7 cellular contexts compared by ENCODE assay signal in genomic region chr11:66579017-66579606, GRCh38. TPM values are rescaled to one million over a fixed set of nuclear protein-coding genes. Genes with fewer than 3 reads are reported as not detected.
DNase-seq lines count a peak whose midpoint lies in the region; ATAC-seq, FAIRE-seq and TF ChIP-seq lines count a peak whose summit lies in the region.

No MANE protein-coding gene starts in this region.

- no peaks in the 10 kb centered on the region for H3K27me3 ChIP-seq in dorsolateral prefrontal cortex

- H3K27ac Mint-ChIP-seq in activated CD8-positive, alpha-beta T cell treated with anti-CD3 and anti-CD28 coated beads for 36 hours: no peak overlapping the region

- peak overlapping the region in 20 of 59 donors; percentile 1 to 39 (median 21) for H3K4me3 ChIP-seq in dorsolateral prefrontal cortex

- no peaks in the 10 kb centered on the region for H3K36me3 Mint-ChIP-seq in activated CD8-positive, alpha-beta T cell treated with anti-CD3 and anti-CD28 coated beads for 36 hours (ENCODE audit: low read depth)

- TF ChIP-seq CTCF in activated CD8-positive, alpha-beta T cell treated with anti-CD3 and anti-CD28 coated beads for 36 hours (IDR thresholded peaks at IDR 0.05): peak; percentile 90
- peak; percentile 46 to 93 (median 84) for TF ChIP-seq CTCF in dorsolateral prefrontal cortex (IDR thresholded peaks at IDR 0.05 in 54 of 56, conservative IDR thresholded peaks at IDR 0.05 in 2 of 56; ENCODE audit: low read depth in 1 of 56, partially characterized antibody in 56 of 56)

- no peak overlapping the region for H3K4me3 Mint-ChIP-seq in activated CD8-positive, alpha-beta T cell treated with anti-CD3 and anti-CD28 coated beads for 36 hours

- CTCF ChIA-PET in activated CD8-positive, alpha-beta T cell treated with anti-CD3 and anti-CD28 coated beads for 36 hours (lab: Charles Lee): interaction anchor here (0.7 to 3.9 kb wide), 20 partner anchors 10 to 277 kb away, joined by 3 to 77 read pairs (median 4); partner anchors contain the start of genes CCDC87, CCS, CTSF and RBM4B

- H3K9me3 Mint-ChIP-seq in activated CD8-positive, alpha-beta T cell treated with anti-CD3 and anti-CD28 coated beads for 36 hours: peaks cover 2% of the 10 kb centered on the region

- no peaks in the 10 kb centered on the region for H3K27me3 Mint-ChIP-seq in activated CD8-positive, alpha-beta T cell treated with anti-CD3 and anti-CD28 coated beads for 36 hours

- POLR2A ChIA-PET in activated CD8-positive, alpha-beta T cell treated with anti-CD3 and anti-CD28 coated beads for 36 hours (lab: Charles Lee): interaction anchor here (0.7 to 1.0 kb wide), 4 partner anchors 38 to 98 kb away, joined by 3 read pairs; partner anchors contain the start of gene RBM4B

- peak; percentile 91 for ATAC-seq in activated CD8-positive, alpha-beta T cell treated with anti-CD3 and anti-CD28 coated beads for 36 hours
- ATAC-seq in HG03280 (IDR thresholded peaks at IDR 0.05; ENCODE audit: unreplicated experiment): no peak

- H3K4me1 Mint-ChIP-seq in activated CD8-positive, alpha-beta T cell treated with anti-CD3 and anti-CD28 coated beads for 36 hours (ENCODE audit: low read depth): peaks cover 16% of the 10 kb centered on the region

- peak; percentile 80 for DNase-seq in GM19239 (ENCODE audit: insufficient read length, low spot score)
- peak; percentile 36 for DNase-seq in NCI-H460 (ENCODE audit: extremely low read depth, low read depth)
- peak; percentile 90 for DNase-seq in activated CD8-positive, alpha-beta T cell treated with anti-CD3 and anti-CD28 coated beads for 36 hours
- peak; percentile 70 to 86 (median 80) for DNase-seq in dorsolateral prefrontal cortex
- peak; percentile 67 to 76 for DNase-seq in lung microvascular endothelial cell (ENCODE audit: low read depth in 2 of 2)
- peak; percentile 54 for DNase-seq in stimulated activated CD8-positive, alpha-beta memory T cell treated with anti-CD3 and anti-CD28 coated beads, Interleukin-12 subunit alpha, Interleukin-12 subunit beta, amount 100 ng/mL, for 4 hours (ENCODE audit: low read depth)

- intact Hi-C loops in activated CD8-positive, alpha-beta T cell treated with anti-CD3 and anti-CD28 coated beads for 36 hours (cut with micrococcal nuclease): loop anchor here (2.0 to 5.0 kb wide), 2 partner anchors 38 to 100 kb away; partner anchors contain the start of gene RBM14
- intact Hi-C loops in dorsolateral prefrontal cortex (cut with DNase I): loop anchor here (1.0 to 5.0 kb wide), 3 partner anchors 98 to 256 kb away; partner anchors contain the start of gene RBM4B (in 1 of the 2)

- peak overlapping the region in 8 of 59 donors; percentile 0 to 74 (median 13) for H3K27ac ChIP-seq in dorsolateral prefrontal cortex

- no peak for FAIRE-seq in GM19239 (lab: Jason Lieb, UNC)

RNA-seq across cellular contexts. Expression of gene CTSF, which starts 10.7 kb away (rescaled TPM):
- total RNA-seq in NCI-H460 (2014; rRNA removed; shearing (Covaris generic)): 9.0 and 9.5 TPM in 2 replicates
- polyA plus RNA-seq in NCI-H460 (2014; cell fraction: nucleus; rRNA removed): 22.5 and 34.1 TPM in 2 replicates
- 1 to 10 TPM in 1 of 2 experiments, under 1 TPM in 1; 0.68 to 1.3 TPM for total RNA-seq in activated CD8-positive, alpha-beta T cell treated with anti-CD3 and anti-CD28 coated beads for 36 hours
- total RNA-seq in dorsolateral prefrontal cortex (100 to 1,000 TPM; 112 to 186 (median 141) TPM), lung microvascular endothelial cell (18.5 and 49.6 TPM in 2 replicates)

RNA-seq across cellular contexts. Expression of gene CCDC87, which starts 13.8 kb away (rescaled TPM):
- 0.37 and 0.52 TPM in 2 replicates for total RNA-seq in NCI-H460 (2014; rRNA removed; shearing (Covaris generic))
- not detected in 2 replicates for polyA plus RNA-seq in NCI-H460 (2014; cell fraction: nucleus; rRNA removed)
- under 1 TPM; 0.14 to 0.27 TPM for total RNA-seq in activated CD8-positive, alpha-beta T cell treated with anti-CD3 and anti-CD28 coated beads for 36 hours
- total RNA-seq in dorsolateral prefrontal cortex: 1 to 10 TPM in 85 of 120 experiments, under 1 TPM in 35; 0.26 to 2.4 (median 1.2) TPM
- under 0.01 and 0.20 TPM in 2 replicates for total RNA-seq in lung microvascular endothelial cell

RNA-seq across cellular contexts. Expression of gene CCS, which starts 13.9 kb away (rescaled TPM):
- 13.7 and 14.7 TPM in 2 replicates for total RNA-seq in NCI-H460 (2014; rRNA removed; shearing (Covaris generic))
- 47.6 and 54.0 TPM in 2 replicates for polyA plus RNA-seq in NCI-H460 (2014; cell fraction: nucleus; rRNA removed)
- total RNA-seq in activated CD8-positive, alpha-beta T cell treated with anti-CD3 and anti-CD28 coated beads for 36 hours: 10 to 100 TPM; 22.0 to 25.6 TPM
- total RNA-seq in dorsolateral prefrontal cortex: 10 to 100 TPM; 27.0 to 66.5 (median 43.1) TPM
- total RNA-seq in lung microvascular endothelial cell: 21.2 and 25.5 TPM in 2 replicates

RNA-seq across cellular contexts. Expression of gene ACTN3, which starts 32.4 kb away (rescaled TPM):
- total RNA-seq in NCI-H460 (2014; rRNA removed; shearing (Covaris generic)): not detected in 2 replicates
- polyA plus RNA-seq in NCI-H460 (2014; cell fraction: nucleus; rRNA removed): not detected in 2 replicates
- under 1 TPM in 1 of 2 experiments, not detected in 1; 0.14 TPM for total RNA-seq in activated CD8-positive, alpha-beta T cell treated with anti-CD3 and anti-CD28 coated beads for 36 hours
- total RNA-seq in dorsolateral prefrontal cortex (1 to 10 TPM in 1 of 120 experiments, under 1 TPM in 29, not detected in 90; 0.13 to 1.1 (median 0.26) TPM), lung microvascular endothelial cell (under 0.01 TPM in 1 of 2 replicates, not detected in the other)

RNA-seq across cellular contexts. Expression of gene ZDHHC24, which starts 33.3 kb away (rescaled TPM):
- 8.0 and 13.7 TPM in 2 replicates for total RNA-seq in NCI-H460 (2014; rRNA removed; shearing (Covaris generic))
- polyA plus RNA-seq in NCI-H460 (2014; cell fraction: nucleus; rRNA removed): 14.5 and 23.2 TPM in 2 replicates
- 10 to 100 TPM; 13.2 to 14.0 TPM for total RNA-seq in activated CD8-positive, alpha-beta T cell treated with anti-CD3 and anti-CD28 coated beads for 36 hours
- total RNA-seq in dorsolateral prefrontal cortex (10 to 100 TPM in 118 of 120 experiments, 1 to 10 TPM in 2; 9.6 to 20.9 (median 14.9) TPM), lung microvascular endothelial cell (12.0 and 20.8 TPM in 2 replicates)

Comparison
In these comparisons a context has a peak if more than half of its experiments do, and no peak if none do; other contexts are left out.
1. DNase-seq: peak in every context shown above with its lines; median percentile 90 in activated CD8-positive, alpha-beta T cell treated with anti-CD3 and anti-CD28 coated beads for 36 hours; 80 in GM19239; 80 in dorsolateral prefrontal cortex; 72 in lung microvascular endothelial cell; 54 in stimulated activated CD8-positive, alpha-beta memory T cell treated with anti-CD3 and anti-CD28 coated beads, Interleukin-12 subunit alpha, Interleukin-12 subunit beta, amount 100 ng/mL, for 4 hours; 36 in NCI-H460.